8 cellular contexts compared by ENCODE assay signal in the genomic region with DNA sequence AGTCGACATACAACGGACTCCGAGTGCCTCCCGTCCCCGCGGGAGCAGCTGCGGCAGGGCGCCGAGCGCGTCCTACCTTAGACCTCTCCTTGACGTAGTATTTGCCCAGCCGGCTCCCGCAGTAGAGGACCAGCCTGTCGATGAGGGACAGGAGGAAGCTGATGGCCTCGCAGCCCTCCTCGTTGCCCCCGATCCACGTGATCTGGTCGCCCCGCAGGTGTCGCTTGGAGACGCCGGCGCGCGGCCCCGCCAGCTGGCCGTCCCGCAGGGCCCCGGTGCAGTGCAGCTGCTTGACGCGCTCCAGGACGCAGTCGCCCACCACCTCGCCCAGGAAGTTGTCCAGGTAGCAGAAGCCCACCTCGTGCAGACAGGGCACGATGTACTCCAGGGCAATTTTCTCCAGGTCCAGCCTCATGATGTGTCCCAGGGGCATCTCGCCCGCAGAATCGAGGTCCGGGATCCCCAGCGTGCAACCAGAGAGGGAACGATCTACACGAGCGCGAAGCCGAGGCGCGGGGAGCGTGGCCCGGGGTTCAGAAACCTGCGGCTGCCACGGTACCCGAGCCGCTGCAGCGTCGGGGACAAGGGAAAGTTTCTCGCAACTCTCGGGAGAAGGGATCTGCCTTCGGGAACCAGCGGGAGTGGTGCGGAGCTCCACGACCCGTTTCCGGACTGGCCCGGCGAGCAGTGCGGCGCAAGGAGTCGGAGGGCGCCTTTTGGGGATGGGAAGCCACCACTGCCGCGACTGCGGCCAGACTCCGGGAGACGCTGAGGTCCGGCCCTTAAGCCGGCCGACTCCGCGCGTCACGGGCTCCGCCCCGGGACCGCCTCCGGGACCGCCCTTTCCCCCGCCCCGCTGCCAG. TPM values are rescaled to one million over a fixed set of nuclear protein-coding genes. Genes with fewer than 3 reads are reported as not detected.
DNase-seq lines count a peak whose midpoint lies in the region; ATAC-seq and TF ChIP-seq lines count a peak whose summit lies in the region.

A gene (minus strand): TSS at position 755 of the 863 bp plus-strand sequence. CDS start 322 bp downstream, at position 433.

- no peak for TF ChIP-seq CTCF in epithelial cell of proximal tubule (conservative IDR thresholded peaks at IDR 0.05; ENCODE audit: low read depth, low read length)

- H3K4me3 ChIP-seq in epithelial cell of proximal tubule (ENCODE audit: low read depth, low read length), result peak within 1 kb of the TSS; percentile 86

- peak; percentile 92 for ATAC-seq in GM18909 (IDR thresholded peaks at IDR 0.05; ENCODE audit: poor library complexity, unreplicated experiment)
- ATAC-seq in HG03139 (IDR thresholded peaks at IDR 0.05; ENCODE audit: unreplicated experiment), result peak; percentile 81

- DNase-seq in AG20443 (ENCODE audit: low spot score) (peak; percentile 96), NCI-H524 treated with DMSO at 0.1 percent for 48 hours (lab: John Stamatoyannopoulos, UW) (peak; percentile 74), activated T-cell treated with anti-CD3 and anti-CD28 coated beads for 1 hour (ENCODE audit: low read depth) (peak; percentile 22), epithelial cell of proximal tubule (ENCODE audit: low read depth) (no peak), middle frontal gyrus (ENCODE audit: extremely low spot score, low spot score) (peak; percentile 64)
- peak; percentile 83 for DNase-seq in stimulated activated CD8-positive, alpha-beta memory T cell treated with anti-CD3 and anti-CD28 coated beads, Interleukin-4, amount 100 ng/mL, for 48 hours

RNA-seq across cellular contexts. Expression of the gene that starts here (rescaled TPM):
- 2.0 and 7.0 TPM in 2 replicates for total RNA-seq in epithelial cell of proximal tubule
